23 cellular contexts compared by ENCODE assay signal in the genomic region with DNA sequence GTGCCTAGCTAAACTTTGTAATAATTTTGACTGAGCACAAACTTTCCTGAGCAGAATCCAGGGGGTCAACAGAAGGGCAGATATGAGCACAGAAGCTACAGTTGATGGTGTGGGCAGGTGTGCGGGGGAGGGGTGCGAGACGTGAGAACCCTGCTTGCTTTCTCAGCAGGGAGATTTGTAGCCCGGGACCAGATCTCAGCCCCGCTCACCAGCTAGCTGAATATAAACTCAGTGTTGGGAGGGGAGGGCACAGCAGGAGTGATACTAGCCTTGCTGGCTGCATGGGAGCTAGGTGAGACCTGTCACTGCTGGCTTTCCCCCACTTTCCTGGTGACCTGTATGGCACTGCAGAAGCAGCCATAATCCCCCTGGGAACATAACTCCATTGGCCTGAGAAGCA.
"Had no signal": no experiment of that assay in that cellular context is flagged by ENCODE, and none has a peak within 500 bp of the region (broad histone marks: within the 10 kb centered on the region; RNA-seq: fewer than 3 reads in every experiment).

No MANE protein-coding gene starts in this region.

- H3K4me3 Mint-ChIP-seq: memory B cell; natural killer cell treated with Interleukin-12 subunit alpha and Interleukin-12 subunit beta and Interleukin-15 and Interleukin-18, amount 100 ng/mL, for 72 hours; stimulated activated effector memory CD8-positive, alpha-beta T cell treated with anti-CD3 and anti-CD28 coated beads, Interleukin-12 subunit alpha, Interleukin-12 subunit beta, amount 100 ng/mL, for 72 hours; type B pancreatic cell had no signal

- H3K4me1 Mint-ChIP-seq: memory B cell; stimulated activated effector memory CD8-positive, alpha-beta T cell treated with anti-CD3 and anti-CD28 coated beads, Interleukin-12 subunit alpha, Interleukin-12 subunit beta, amount 100 ng/mL, for 72 hours had no signal

- ATAC-seq: gastrocnemius medialis; left cardiac atrium; natural killer cell treated with Interleukin-12 subunit alpha and Interleukin-12 subunit beta and Interleukin-15 and Interleukin-18, amount 100 ng/mL, for 72 hours; right cardiac atrium; stimulated activated effector memory CD8-positive, alpha-beta T cell treated with anti-CD3 and anti-CD28 coated beads, Interleukin-12 subunit alpha, Interleukin-12 subunit beta, amount 100 ng/mL, for 72 hours; stimulated activated naive CD8-positive, alpha-beta T cell treated with anti-CD3 and anti-CD28 coated beads, Interleukin-15, Interleukin-2, amounts not matched to agents 100 U/mL and 50 U/mL, for 24 hours had no signal

- H3K36me3 ChIP-seq: esophagus muscularis mucosa, gastrocnemius medialis, left ventricle myocardium inferior, lower lobe of right lung, neutrophil, suprapubic skin, thyroid gland had no signal

- H3K27ac Mint-ChIP-seq: memory B cell; natural killer cell treated with Interleukin-12 subunit alpha and Interleukin-12 subunit beta and Interleukin-15 and Interleukin-18, amount 100 ng/mL, for 72 hours; stimulated activated effector memory CD8-positive, alpha-beta T cell treated with anti-CD3 and anti-CD28 coated beads, Interleukin-12 subunit alpha, Interleukin-12 subunit beta, amount 100 ng/mL, for 72 hours; type B pancreatic cell had no signal

- H3K36me3 Mint-ChIP-seq: memory B cell; natural killer cell treated with Interleukin-12 subunit alpha and Interleukin-12 subunit beta and Interleukin-15 and Interleukin-18, amount 100 ng/mL, for 72 hours; stimulated activated effector memory CD8-positive, alpha-beta T cell treated with anti-CD3 and anti-CD28 coated beads, Interleukin-12 subunit alpha, Interleukin-12 subunit beta, amount 100 ng/mL, for 72 hours; type B pancreatic cell had no signal

- H3K27me3 Mint-ChIP-seq: memory B cell; natural killer cell treated with Interleukin-12 subunit alpha and Interleukin-12 subunit beta and Interleukin-15 and Interleukin-18, amount 100 ng/mL, for 72 hours; type B pancreatic cell had no signal

- H3K4me3 ChIP-seq: dorsolateral prefrontal cortex, esophagus muscularis mucosa, gastrocnemius medialis, left ventricle myocardium inferior, lower lobe of right lung, suprapubic skin, thyroid gland had no signal

- H3K27me3 ChIP-seq: dorsolateral prefrontal cortex, esophagus muscularis mucosa, gastrocnemius medialis, suprapubic skin, thyroid gland had no signal

- DNase-seq: cortex of kidney; dorsolateral prefrontal cortex; effector CD8-positive, alpha-beta T cell; gastrocnemius medialis; glutamatergic neuron; kidney; left cardiac atrium; left ventricle myocardium inferior; lower lobe of right lung; midbrain; right cardiac atrium; small intestine; stimulated activated CD4-positive, alpha-beta T cell treated with anti-CD3 and anti-CD28 coated beads, Interleukin-4, amount 100 ng/mL, for 1 hour; stimulated activated CD8-positive, alpha-beta memory T cell treated with anti-CD3 and anti-CD28 coated beads, Interleukin-4, amount 100 ng/mL, for 48 hours; stimulated activated naive CD8-positive, alpha-beta T cell treated with anti-CD3 and anti-CD28 coated beads, Interleukin-15, Interleukin-2, amounts not matched to agents 100 U/mL and 50 U/mL, for 24 hours; thyroid gland had no signal

- H3K27ac ChIP-seq: dorsolateral prefrontal cortex, esophagus muscularis mucosa, gastrocnemius medialis, left ventricle myocardium inferior, lower lobe of right lung, neutrophil, suprapubic skin, thyroid gland had no signal

- H3K9me3 Mint-ChIP-seq: stimulated activated effector memory CD8-positive, alpha-beta T cell treated with anti-CD3 and anti-CD28 coated beads, Interleukin-12 subunit alpha, Interleukin-12 subunit beta, amount 100 ng/mL, for 72 hours had no signal

- H3K4me1 ChIP-seq: esophagus muscularis mucosa, gastrocnemius medialis, left ventricle myocardium inferior, lower lobe of right lung, suprapubic skin, thyroid gland had no signal

- H3K9me3 ChIP-seq: gastrocnemius medialis, lower lobe of right lung, neutrophil, suprapubic skin, thyroid gland had no signal
